10 cellular contexts compared by ENCODE assay signal in the genomic region with DNA sequence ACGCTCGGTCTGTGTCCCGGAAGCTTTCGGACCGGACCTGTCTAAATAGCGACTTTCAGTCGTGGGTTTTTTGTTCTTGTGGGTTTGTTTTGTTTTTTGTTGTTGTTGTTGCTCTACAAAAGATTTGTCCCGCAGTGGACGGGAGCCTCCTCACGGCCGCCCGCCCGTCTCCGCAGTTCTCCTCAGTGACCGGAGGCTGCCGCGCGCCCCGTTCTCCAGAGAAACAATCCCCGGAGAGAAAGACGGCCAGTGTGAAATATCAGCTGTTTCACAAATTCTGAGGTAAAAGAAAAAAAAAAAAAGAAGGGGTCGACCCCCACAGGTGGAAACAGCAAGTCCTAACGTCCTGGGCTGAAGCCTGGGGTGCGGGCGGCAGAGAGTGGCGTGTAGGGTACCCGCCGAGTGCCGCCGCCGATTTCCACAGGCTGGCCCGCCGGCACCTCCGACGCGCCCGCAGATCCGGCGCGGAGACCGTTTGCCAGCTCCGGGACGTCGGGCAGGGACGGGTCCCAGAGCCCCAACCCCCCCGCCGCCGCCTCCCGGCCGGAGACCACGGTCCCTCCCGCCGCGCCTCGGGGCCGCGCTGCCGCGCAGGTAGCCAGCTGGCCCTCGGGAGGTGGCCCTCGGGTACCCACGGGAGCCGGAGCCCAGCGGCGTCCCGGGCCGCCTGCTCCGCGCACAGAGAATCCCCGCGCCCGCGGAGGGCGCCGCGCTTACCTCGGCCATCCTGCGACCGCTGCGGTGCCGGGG. TPM values are rescaled to one million over a fixed set of nuclear protein-coding genes. Genes with fewer than 3 reads are reported as not detected.
DNase-seq lines count a peak whose midpoint lies in the region; ATAC-seq, FAIRE-seq and TF ChIP-seq lines count a peak whose summit lies in the region.
"Had no signal": no experiment of that assay in that cellular context is flagged by ENCODE, and none has a peak within 500 bp of the region (broad histone marks: within the 10 kb centered on the region; RNA-seq: fewer than 3 reads in every experiment).

No MANE protein-coding gene starts in this region.

- H3K4me3 Mint-ChIP-seq in activated T-cell treated with anti-CD3 and anti-CD28 coated beads, Interleukin-2, amount 50 U/mL, for 72 hours = peak overlapping the region; percentile 79 to 84

- no peak for FAIRE-seq in GM19239 (lab: Jason Lieb, UNC)

- DNase-seq in GM13977 (ENCODE audit: low spot score) (peak; percentile 42), left ventricle myocardium superior (no peak), skeletal muscle cell (ENCODE audit: low read depth) (no peak), GM19239 (ENCODE audit: insufficient read length, low spot score) (no peak), NCI-H2029 (lab: John Stamatoyannopoulos, UW) (no peak)
- peak in 1 of 2 donors; percentile 2 for DNase-seq in activated T-cell treated with anti-CD3 and anti-CD28 coated beads, Interleukin-2, amount 50 U/mL, for 72 hours
- DNase-seq: cerebellar nuclear complex, NCI-H510A treated with DMSO at 0.1 percent for 48 hours had no signal

- peak overlapping the region; percentile 67 for H3K4me3 ChIP-seq in skeletal muscle cell (ENCODE audit: low read depth, low read length)

- H3K4me1 Mint-ChIP-seq in activated T-cell treated with anti-CD3 and anti-CD28 coated beads, Interleukin-2, amount 50 U/mL, for 72 hours (ENCODE audit: low read depth) = peaks cover 11% of the 10 kb centered on the region

- peaks cover 88% of the 10 kb centered on the region for H3K27me3 Mint-ChIP-seq in activated T-cell treated with anti-CD3 and anti-CD28 coated beads, Interleukin-2, amount 50 U/mL, for 72 hours (ENCODE audit: low read depth)

- H3K9me3 Mint-ChIP-seq in activated T-cell treated with anti-CD3 and anti-CD28 coated beads, Interleukin-2, amount 50 U/mL, for 72 hours = no peaks in the 10 kb centered on the region

- no peak overlapping the region for H3K27ac Mint-ChIP-seq in activated T-cell treated with anti-CD3 and anti-CD28 coated beads, Interleukin-2, amount 50 U/mL, for 72 hours

- ATAC-seq in activated T-cell treated with anti-CD3 and anti-CD28 coated beads, Interleukin-2, amount 50 U/mL, for 72 hours (replicated peaks in 1 of 2) = peak; percentile 14 to 25
- ATAC-seq in left ventricle myocardium superior = peak; percentile 41
- no peak for ATAC-seq in GM19463 (IDR thresholded peaks at IDR 0.05; ENCODE audit: unreplicated experiment)
- ATAC-seq in GM21390 (IDR thresholded peaks at IDR 0.05; ENCODE audit: unreplicated experiment) = no peak

- in situ Hi-C loops in GM13977 (cut with MboI; ENCODE audit: low pct_unique_long_range_greater_than_20kb, low sequenced_read_pairs, unreplicated experiment) = no loop called here

- peaks cover 2 to 3% of the 10 kb centered on the region in 2 donors for H3K36me3 Mint-ChIP-seq in activated T-cell treated with anti-CD3 and anti-CD28 coated beads, Interleukin-2, amount 50 U/mL, for 72 hours (ENCODE audit: insufficient read depth in 2 of 2)

- intact Hi-C loops in left ventricle myocardium superior (cut with micrococcal nuclease) = no loop called here

- TF ChIP-seq CTCF in GM13977 (IDR thresholded peaks at IDR 0.05; ENCODE audit: extremely low read depth, insufficient read depth, missing control alignments) = no peak

RNA-seq across cellular contexts. Expression of a gene that starts 0.5 kb away (rescaled TPM):
- not detected for total RNA-seq in activated T-cell treated with anti-CD3 and anti-CD28 coated beads, Interleukin-2, amount 50 U/mL, for 72 hours
- total RNA-seq in left ventricle myocardium superior = 1.2 TPM

Comparison
In these comparisons a context has a peak if more than half of its experiments do, and no peak if none do; other contexts are left out.
1. ATAC-seq: peak in activated T-cell treated with anti-CD3 and anti-CD28 coated beads, Interleukin-2, amount 50 U/mL, for 72 hours (2 of 2) and left ventricle myocardium superior (single experiment); none in GM19463 (single experiment) and GM21390 (single experiment).